In the genomic region with DNA sequence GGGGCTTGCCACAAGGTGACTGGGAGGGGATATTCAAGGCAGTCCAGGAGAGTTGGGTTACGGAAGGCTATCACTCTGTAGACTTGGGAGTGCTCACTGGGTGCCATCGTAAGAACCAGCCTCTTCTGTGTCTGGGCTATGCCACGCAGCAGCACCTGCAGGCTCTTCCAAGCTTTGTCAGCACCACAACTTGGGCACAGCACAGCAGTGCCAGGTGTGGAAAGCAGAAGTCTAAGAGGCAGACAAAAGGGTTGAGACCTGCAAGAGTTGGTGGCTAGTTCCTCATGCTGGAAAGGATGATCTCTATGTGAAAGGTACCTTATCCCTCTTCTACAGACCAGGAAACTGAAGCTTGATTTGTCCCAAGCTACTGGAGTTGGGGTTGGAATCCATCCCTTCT, we compare ENCODE assay signal across 18 cellular contexts. TPM values are rescaled to one million over a fixed set of nuclear protein-coding genes. Genes with fewer than 3 reads are reported as not detected.
"Had no signal": no experiment of that assay in that cellular context is flagged by ENCODE, and none has a peak within 500 bp of the region (broad histone marks: within the 10 kb centered on the region; RNA-seq: fewer than 3 reads in every experiment).

No MANE protein-coding gene starts in this region.

- ATAC-seq: mucosa of descending colon, psoas muscle, right lobe of liver had no signal

- H3K9me3 ChIP-seq: breast epithelium, esophagus muscularis mucosa, mucosa of descending colon, psoas muscle, right lobe of liver, spleen had no signal

- H3K4me1 ChIP-seq: breast epithelium, right lobe of liver had no signal

- H3K27ac Mint-ChIP-seq: activated naive CD8-positive, alpha-beta T cell treated with anti-CD3 and anti-CD28 coated beads, Interleukin-2, amount 10 ng/mL, durations not matched to agents 7 days and 5 days; nephron had no signal

- DNase-seq: activated CD4-positive, alpha-beta T cell treated with anti-CD3 and anti-CD28 coated beads, Interleukin-2, amount 50 U/mL, for 48 hours; activated gamma-delta T cell treated with Interleukin-2 at 50 U/mL for 16 hours; activated naive CD8-positive, alpha-beta T cell treated with anti-CD3 and anti-CD28 coated beads, Interleukin-2, amount 10 ng/mL, durations not matched to agents 7 days and 5 days; aorta; dorsolateral prefrontal cortex; head of caudate nucleus; mucosa of descending colon; psoas muscle; right lobe of liver; spleen; stimulated activated CD4-positive, alpha-beta T cell treated with anti-CD3 and anti-CD28 coated beads, Interleukin-1b, Interleukin-23, amount 100 ng/mL, for 48 hours; T-helper 1 cell had no signal

- H3K9me3 Mint-ChIP-seq: nephron had no signal

- H3K36me3 ChIP-seq: breast epithelium, esophagus muscularis mucosa, right lobe of liver, spleen had no signal

- H3K27ac ChIP-seq: breast epithelium, dorsolateral prefrontal cortex, esophagus muscularis mucosa, psoas muscle, right lobe of liver had no signal

- H3K27me3 ChIP-seq: breast epithelium, esophagus muscularis mucosa, right lobe of liver, spleen had no signal

- H3K4me3 ChIP-seq: breast epithelium, dorsolateral prefrontal cortex, esophagus muscularis mucosa, mucosa of descending colon, psoas muscle, right lobe of liver, spleen had no signal

- H3K4me3 Mint-ChIP-seq: activated naive CD8-positive, alpha-beta T cell treated with anti-CD3 and anti-CD28 coated beads, Interleukin-2, amount 10 ng/mL, durations not matched to agents 7 days and 5 days; nephron; stimulated activated naive CD8-positive, alpha-beta T cell treated with anti-CD3 and anti-CD28 coated beads, Interleukin-15, Interleukin-2, amounts not matched to agents 100 ng/mL and 50 ng/mL, for 24 hours had no signal

RNA-seq across cellular contexts. Expression of gene CX3CR1, which starts 15.8 kb away (rescaled TPM):
- total RNA-seq: fibroblast of villous mesenchyme, lung microvascular endothelial cell had no signal
